In genomic region chr6:99779631-99780555, GRCh38 we compare ENCODE assay signal across 15 cellular contexts.
DNase-seq lines count a peak whose midpoint lies in the region; ATAC-seq, FAIRE-seq and TF ChIP-seq lines count a peak whose summit lies in the region.
"Had no signal": no experiment of that assay in that cellular context is flagged by ENCODE, and none has a peak within 500 bp of the region (broad histone marks: within the 10 kb centered on the region; RNA-seq: fewer than 3 reads in every experiment).

No MANE protein-coding gene starts in this region.

- no peak overlapping the region for H3K4me3 Mint-ChIP-seq in natural killer cell treated with Interleukin-12 subunit alpha and Interleukin-12 subunit beta and Interleukin-15 and Interleukin-18, amount 100 ng/mL, for 72 hours
- H3K4me3 Mint-ChIP-seq in natural killer cell = no peak overlapping the region
- H3K4me3 Mint-ChIP-seq: B cell; CD8-positive, alpha-beta T cell had no signal

- intact Hi-C loops in natural killer cell (cut with micrococcal nuclease) = no loop called here
- intact Hi-C loops in kidney (cut with DNase I) = no loop called here

- TF ChIP-seq CTCF in natural killer cell (IDR thresholded peaks at IDR 0.05) = no peak
- TF ChIP-seq CTCF in kidney (IDR thresholded peaks at IDR 0.05; ENCODE audit: borderline replicate concordance, extremely low read depth, insufficient read depth) = no peak
- TF ChIP-seq CTCF in upper lobe of left lung (IDR thresholded peaks at IDR 0.05) = no peak

- H3K36me3 ChIP-seq in kidney (ENCODE audit: control insufficient read depth in 1 of 2, insufficient read depth in 2 of 2, low read length in 2 of 2) = no peaks in the 10 kb centered on the region
- no peaks in the 10 kb centered on the region for H3K36me3 ChIP-seq in upper lobe of left lung
- H3K36me3 ChIP-seq: BLaER1 treated with 17β-estradiol and CSF1 and Interleukin-3, amounts not matched to agents 10 nM and 100 nM had no signal

- H3K27me3 Mint-ChIP-seq in natural killer cell treated with Interleukin-12 subunit alpha and Interleukin-12 subunit beta and Interleukin-15 and Interleukin-18, amount 100 ng/mL, for 72 hours = peaks cover 35 to 52% of the 10 kb centered on the region in 2 donors
- peaks cover 7 to 56% of the 10 kb centered on the region in 2 donors for H3K27me3 Mint-ChIP-seq in natural killer cell (ENCODE audit: low read depth in 2 of 2)

- WGBS in upper lobe of left lung, 2 donors = 91 to 93% methylated on average over 4 to 9 of the region's 9 CpGs

- no peak for DNase-seq in natural killer cell treated with Interleukin-12 subunit alpha and Interleukin-12 subunit beta and Interleukin-15 and Interleukin-18, amount 100 ng/mL, for 72 hours (ENCODE audit: low spot score)
- DNase-seq in natural killer cell = no peak
- DNase-seq in kidney = peak; percentile 67
- peak in 1 of 2 donors; percentile 50 for DNase-seq in upper lobe of left lung
- DNase-seq in NCI-H2029 (lab: John Stamatoyannopoulos, UW) = no peak
- DNase-seq: Calu3; CD8-positive, alpha-beta T cell; DMS79 treated with DMSO at 0.1 percent for 48 hours; GM23248; HCEC 1CT had no signal

- peak; percentile 32 to 36 for ATAC-seq in natural killer cell treated with Interleukin-12 subunit alpha and Interleukin-12 subunit beta and Interleukin-15 and Interleukin-18, amount 100 ng/mL, for 72 hours
- no peak for ATAC-seq in natural killer cell
- ATAC-seq in upper lobe of left lung (ENCODE audit: low FRiP score in 2 of 2) = peak; percentile 36 to 71
- ATAC-seq in GM19035 (IDR thresholded peaks at IDR 0.05; ENCODE audit: unreplicated experiment) = no peak
- ATAC-seq: CD8-positive, alpha-beta T cell; GM12878 had no signal

- H3K27me3 ChIP-seq in upper lobe of left lung = no peaks in the 10 kb centered on the region
- H3K27me3 ChIP-seq: BLaER1 treated with 17β-estradiol and CSF1 and Interleukin-3, amounts not matched to agents 10 nM and 100 nM had no signal

- TF ChIP-seq POLR2A in upper lobe of left lung (IDR thresholded peaks at IDR 0.05) = no peak

- H3K4me1 ChIP-seq in kidney (ENCODE audit: control insufficient read depth in 1 of 2, insufficient read depth in 1 of 2, low read depth in 1 of 2, low read length in 2 of 2) = no peaks in the 10 kb centered on the region
- H3K4me1 ChIP-seq in upper lobe of left lung = no peaks in the 10 kb centered on the region
- H3K4me1 ChIP-seq: BLaER1 treated with 17β-estradiol and CSF1 and Interleukin-3, amounts not matched to agents 10 nM and 100 nM had no signal

- H3K4me1 Mint-ChIP-seq in natural killer cell treated with Interleukin-12 subunit alpha and Interleukin-12 subunit beta and Interleukin-15 and Interleukin-18, amount 100 ng/mL, for 72 hours (ENCODE audit: low read depth in 2 of 2) = no peaks in the 10 kb centered on the region
- no peaks in the 10 kb centered on the region for H3K4me1 Mint-ChIP-seq in natural killer cell
- H3K4me1 Mint-ChIP-seq: B cell had no signal

- H3K9me3 Mint-ChIP-seq in natural killer cell treated with Interleukin-12 subunit alpha and Interleukin-12 subunit beta and Interleukin-15 and Interleukin-18, amount 100 ng/mL, for 72 hours = no peaks in the 10 kb centered on the region
- H3K9me3 Mint-ChIP-seq in natural killer cell = no peaks in the 10 kb centered on the region
- H3K9me3 Mint-ChIP-seq: CD8-positive, alpha-beta T cell had no signal

- H3K36me3 Mint-ChIP-seq in natural killer cell treated with Interleukin-12 subunit alpha and Interleukin-12 subunit beta and Interleukin-15 and Interleukin-18, amount 100 ng/mL, for 72 hours = no peaks in the 10 kb centered on the region
- H3K36me3 Mint-ChIP-seq in natural killer cell = no peaks in the 10 kb centered on the region
- H3K36me3 Mint-ChIP-seq: CD8-positive, alpha-beta T cell had no signal

- H3K4me3 ChIP-seq in kidney (ENCODE audit: low read length in 2 of 2) (no peak overlapping the region), upper lobe of left lung (no peak overlapping the region)
- H3K4me3 ChIP-seq: BLaER1 treated with 17β-estradiol and CSF1 and Interleukin-3, amounts not matched to agents 10 nM and 100 nM; GM12878; GM23248 had no signal

- TF ChIP-seq EP300 in upper lobe of left lung (IDR thresholded peaks at IDR 0.05) = no peak

- no peak overlapping the region for H3K27ac Mint-ChIP-seq in natural killer cell treated with Interleukin-12 subunit alpha and Interleukin-12 subunit beta and Interleukin-15 and Interleukin-18, amount 100 ng/mL, for 72 hours
- no peak overlapping the region for H3K27ac Mint-ChIP-seq in natural killer cell
- H3K27ac Mint-ChIP-seq: B cell; CD8-positive, alpha-beta T cell had no signal

- no peak for FAIRE-seq in kidney (lab: Jason Lieb, UNC)
- FAIRE-seq: GM12878 had no signal

- H3K9me3 ChIP-seq in kidney (ENCODE audit: control insufficient read depth in 1 of 2, low read length in 2 of 2) (no peaks in the 10 kb centered on the region), upper lobe of left lung (no peaks in the 10 kb centered on the region)
- H3K9me3 ChIP-seq: BLaER1 treated with 17β-estradiol and CSF1 and Interleukin-3, amounts not matched to agents 10 nM and 100 nM had no signal

- H3K27ac ChIP-seq in kidney (ENCODE audit: low read depth in 2 of 2, low read length in 2 of 2) = no peak overlapping the region
- H3K27ac ChIP-seq in upper lobe of left lung = no peak overlapping the region
- H3K27ac ChIP-seq: BLaER1 treated with 17β-estradiol and CSF1 and Interleukin-3, amounts not matched to agents 10 nM and 100 nM; GM23248; HL-60 had no signal

- H3K9ac ChIP-seq in kidney (ENCODE audit: low read length in 2 of 2) = no peak overlapping the region
- H3K9ac ChIP-seq: BLaER1 treated with 17β-estradiol and CSF1 and Interleukin-3, amounts not matched to agents 10 nM and 100 nM; GM23248 had no signal

Comparison
In these comparisons a context has a peak if more than half of its experiments do, and no peak if none do; other contexts are left out.
1. ATAC-seq: peak in natural killer cell treated with Interleukin-12 subunit alpha and Interleukin-12 subunit beta and Interleukin-15 and Interleukin-18, amount 100 ng/mL, for 72 hours (2 of 2) and upper lobe of left lung (2 of 2); none in natural killer cell (0 of 3) and GM19035 (single experiment).